23 cellular contexts compared by ENCODE assay signal in the genomic region with DNA sequence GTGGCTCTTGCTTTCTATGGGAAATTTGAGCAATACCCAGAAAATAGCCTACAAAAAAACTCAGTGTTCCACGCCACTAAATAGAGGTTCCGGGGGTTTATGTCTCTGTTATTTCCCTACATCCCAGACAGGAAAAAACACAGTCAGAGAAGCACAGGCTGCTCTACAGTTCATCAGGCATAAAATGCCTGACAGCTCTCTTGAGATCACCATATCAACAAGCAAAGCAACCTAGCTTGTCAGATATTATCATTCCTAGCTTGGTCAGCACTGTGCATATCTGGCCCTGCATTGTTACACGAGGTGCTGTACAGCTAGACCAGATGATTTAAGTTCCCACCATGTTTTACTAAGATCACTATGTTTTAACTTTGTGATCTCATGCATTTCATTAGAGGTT.
"Had no signal": no experiment of that assay in that cellular context is flagged by ENCODE, and none has a peak within 500 bp of the region (broad histone marks: within the 10 kb centered on the region; RNA-seq: fewer than 3 reads in every experiment).

No MANE protein-coding gene starts in this region.

- H3K27ac ChIP-seq: colonic mucosa, epithelial cell of prostate, heart right ventricle, lower lobe of right lung, neutrophil, parathyroid adenoma, right atrium auricular region, thyroid gland, vagina had no signal

- H3K36me3 ChIP-seq: colonic mucosa, heart right ventricle, lower lobe of right lung, neutrophil, right atrium auricular region, thyroid gland, vagina had no signal

- H3K4me1 ChIP-seq: colonic mucosa, lower lobe of right lung, parathyroid adenoma, right atrium auricular region, thyroid gland, vagina had no signal

- H3K9ac ChIP-seq: parathyroid adenoma had no signal

- H3K4me2 ChIP-seq: smooth muscle cell had no signal

- H3K79me2 ChIP-seq: parathyroid adenoma had no signal

- H3K9me3 ChIP-seq: colonic mucosa, thyroid gland had no signal

- DNase-seq: colonic mucosa; foreskin melanocyte; glutamatergic neuron; heart right ventricle; hippocampal formation; left colon; left ventricle myocardium superior; lower lobe of right lung; natural killer cell; stimulated activated CD4-positive, alpha-beta T cell treated with anti-CD3 and anti-CD28 coated beads, Interleukin-12 subunit alpha, Interleukin-12 subunit beta, amount 100 ng/mL, for 4 hours; stimulated activated CD4-positive, alpha-beta T cell treated with anti-CD3 and anti-CD28 coated beads, Interleukin-1b, Interleukin-23, amount 100 ng/mL, for 48 hours; stimulated activated CD4-positive, alpha-beta T cell treated with anti-CD3 and anti-CD28 coated beads, Interleukin-4, amount 100 ng/mL, for 1 hour; stimulated activated CD8-positive, alpha-beta memory T cell treated with anti-CD3 and anti-CD28 coated beads, Interleukin-4, amount 100 ng/mL, for 48 hours; stimulated activated naive CD4-positive, alpha-beta T cell; stimulated activated naive CD8-positive, alpha-beta T cell treated with anti-CD3 and anti-CD28 coated beads, Interleukin-15, amount 100 ng/mL, for 72 hours; thyroid gland had no signal

- H2AFZ ChIP-seq: parathyroid adenoma had no signal

- FAIRE-seq: islet of Langerhans had no signal

- H3K4me3 ChIP-seq: colonic mucosa, heart right ventricle, lower lobe of right lung, right atrium auricular region, smooth muscle cell, thyroid gland, vagina had no signal

- H3K27me3 ChIP-seq: colonic mucosa, heart right ventricle, neutrophil, right atrium auricular region, thyroid gland, vagina had no signal
